Comparison of ENCODE assay signal across 9 cellular contexts in the genomic region with DNA sequence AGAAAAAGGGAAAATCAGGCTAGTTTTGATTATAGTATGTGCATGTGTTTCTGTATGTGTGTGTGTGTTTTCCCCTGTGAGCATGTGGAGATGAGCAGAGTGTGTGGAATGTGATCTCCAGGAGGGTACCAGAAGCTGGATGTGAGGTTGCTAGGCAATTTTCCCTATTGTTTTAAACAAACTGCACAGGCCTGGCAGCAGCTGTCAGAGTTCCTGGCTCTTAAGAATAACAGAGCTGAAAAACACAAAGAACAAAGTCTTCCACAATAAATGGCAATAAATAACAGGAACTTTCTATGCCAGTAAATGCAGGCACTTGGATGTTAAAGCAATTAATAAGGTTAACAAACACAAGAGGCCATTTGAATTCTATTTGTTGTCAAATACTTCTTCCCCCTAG.
DNase-seq lines count a peak whose midpoint lies in the region; ATAC-seq and TF ChIP-seq lines count a peak whose summit lies in the region.
"Had no signal": no experiment of that assay in that cellular context is flagged by ENCODE, and none has a peak within 500 bp of the region (broad histone marks: within the 10 kb centered on the region; RNA-seq: fewer than 3 reads in every experiment).

No MANE protein-coding gene starts in this region.

- H3K36me3 ChIP-seq in rectal smooth muscle tissue (ENCODE audit: control insufficient read depth, insufficient read depth, low read length), result no peaks in the 10 kb centered on the region

- H3K27me3 Mint-ChIP-seq in glutamatergic neuron (ENCODE audit: unreplicated experiment), result no peaks in the 10 kb centered on the region

- peaks cover 19% of the 10 kb centered on the region for H3K4me1 Mint-ChIP-seq in glutamatergic neuron (ENCODE audit: low read depth, unreplicated experiment)

- H3K4me3 ChIP-seq in rectal smooth muscle tissue (ENCODE audit: low read length), result no peak overlapping the region

- H3K4me1 ChIP-seq in rectal smooth muscle tissue (ENCODE audit: control insufficient read depth, insufficient read depth, low read length), result peaks cover 7% of the 10 kb centered on the region

- CTCF ChIA-PET in HEK293T (lab: Yijun Ruan, JAX), result interaction anchor here (0.6 kb wide), 1 partner anchor 185 kb away, joined by 5 read pairs; no protein-coding TSS in a partner anchor

- H3K9ac ChIP-seq in rectal smooth muscle tissue (ENCODE audit: low read length), result no peak overlapping the region

- TF ChIP-seq CTCF in glutamatergic neuron (IDR thresholded peaks at IDR 0.05; ENCODE audit: partially characterized antibody, unreplicated experiment), result no peak

- H3K27me3 ChIP-seq in rectal smooth muscle tissue (ENCODE audit: control insufficient read depth, insufficient read depth, low read length), result no peaks in the 10 kb centered on the region

- POLR2A ChIA-PET in HEK293T (lab: Yijun Ruan, JAX), result no interaction called here

- ATAC-seq in GM18867 (IDR thresholded peaks at IDR 0.05; ENCODE audit: unreplicated experiment), result no peak

- H3K9me3 Mint-ChIP-seq in glutamatergic neuron (ENCODE audit: unreplicated experiment), result peaks cover 3% of the 10 kb centered on the region

- H3K4me3 Mint-ChIP-seq in glutamatergic neuron (ENCODE audit: unreplicated experiment), result no peak overlapping the region

- DNase-seq in HK-2 (ENCODE audit: unreplicated experiment), result peak; percentile 22
- DNase-seq in RPMI7951 (ENCODE audit: low read depth), result peak; percentile 85
- DNase-seq in glutamatergic neuron, result peak; percentile 50
- no peak for DNase-seq in GM19238 (ENCODE audit: insufficient read length, low spot score)
- no peak for DNase-seq in HEK293T (ENCODE audit: extremely low spot score)
- no peak for DNase-seq in RKO (ENCODE audit: low spot score)
- DNase-seq: kidney had no signal

- no peaks in the 10 kb centered on the region for H3K36me3 Mint-ChIP-seq in glutamatergic neuron (ENCODE audit: unreplicated experiment)

- H3K27ac Mint-ChIP-seq in glutamatergic neuron (ENCODE audit: unreplicated experiment), result peak overlapping the region; percentile 89

- peak overlapping the region; percentile 64 for H3K27ac ChIP-seq in rectal smooth muscle tissue (ENCODE audit: low read depth, low read length)

TF ChIP-seq in HEK293T, 16 proteins besides CTCF, POLR2A, EP300 and RAD21:
- TF ChIP-seq HDGF (IDR thresholded peaks at IDR 0.05; ENCODE audit: borderline replicate concordance) (no peak), BHLHE40 (IDR thresholded peaks at IDR 0.05; ENCODE audit: borderline replicate concordance) (no peak)
TF ChIP-seq in HEK293T: peak in this region for 0.

Comparison
In these comparisons a context has a peak if more than half of its experiments do, and no peak if none do; other contexts are left out.
1. DNase-seq: peak in HK-2 (single experiment), RPMI7951 (single experiment) and glutamatergic neuron (single experiment); none in GM19238 (single experiment), HEK293T (single experiment) and RKO (single experiment).